In the genomic region with DNA sequence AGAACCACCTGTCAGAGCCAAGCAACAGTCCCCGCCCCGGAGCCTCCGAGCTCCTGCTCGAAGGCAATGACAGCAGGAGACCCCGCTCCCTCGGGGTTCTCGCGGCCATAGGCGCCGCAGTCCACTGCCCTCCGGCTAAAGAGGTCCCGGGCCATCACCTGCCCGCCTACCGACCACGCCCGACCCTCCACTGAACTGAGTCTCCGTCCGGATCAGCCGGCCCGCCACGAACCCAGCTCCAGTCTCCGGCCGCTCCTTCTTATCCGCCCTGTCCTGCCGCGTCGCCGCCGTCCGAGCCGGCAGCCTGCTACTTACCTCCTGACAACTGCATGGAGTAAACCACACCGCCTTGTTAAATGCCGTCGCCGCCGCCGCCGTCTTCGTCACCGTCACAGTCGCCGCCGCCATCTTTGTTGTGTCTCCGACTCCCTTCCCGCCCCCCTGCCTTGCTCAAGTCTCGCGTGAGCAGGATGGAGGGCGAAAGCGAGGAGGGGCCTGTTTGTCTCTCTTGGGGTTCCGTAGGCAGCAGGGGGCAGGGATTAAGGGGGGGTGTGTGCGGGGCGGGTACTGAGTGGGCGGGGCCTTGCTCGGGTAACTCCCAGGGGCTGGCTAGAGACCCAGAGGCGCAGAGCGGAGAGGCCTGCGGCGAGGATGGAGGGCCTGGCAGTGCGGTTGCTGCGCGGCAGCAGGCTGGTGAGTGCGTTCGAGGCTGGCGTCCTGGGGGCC, we compare ENCODE assay signal across 1 cellular context.
TF ChIP-seq lines count a peak whose summit lies in the region.

ACADSB (plus strand) TSS at position 628 of the 726 bp plus-strand sequence; CDS start at position 652, 24 bp downstream.
A gene with protein sequence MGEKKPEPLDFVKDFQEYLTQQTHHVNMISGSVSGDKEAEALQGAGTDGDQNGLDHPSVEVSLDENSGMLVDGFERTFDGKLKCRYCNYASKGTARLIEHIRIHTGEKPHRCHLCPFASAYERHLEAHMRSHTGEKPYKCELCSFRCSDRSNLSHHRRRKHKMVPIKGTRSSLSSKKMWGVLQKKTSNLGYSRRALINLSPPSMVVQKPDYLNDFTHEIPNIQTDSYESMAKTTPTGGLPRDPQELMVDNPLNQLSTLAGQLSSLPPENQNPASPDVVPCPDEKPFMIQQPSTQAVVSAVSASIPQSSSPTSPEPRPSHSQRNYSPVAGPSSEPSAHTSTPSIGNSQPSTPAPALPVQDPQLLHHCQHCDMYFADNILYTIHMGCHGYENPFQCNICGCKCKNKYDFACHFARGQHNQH (minus strand): TSS at position 417 of the 726 bp plus-strand sequence. CDS start 10,170 bp downstream, outside the sequence.

TF ChIP-seq in HepG2, 621 proteins besides CTCF, POLR2A, EP300 and RAD21 (continued from another document and continues in another):
- TF ChIP-seq, protein P1, sequence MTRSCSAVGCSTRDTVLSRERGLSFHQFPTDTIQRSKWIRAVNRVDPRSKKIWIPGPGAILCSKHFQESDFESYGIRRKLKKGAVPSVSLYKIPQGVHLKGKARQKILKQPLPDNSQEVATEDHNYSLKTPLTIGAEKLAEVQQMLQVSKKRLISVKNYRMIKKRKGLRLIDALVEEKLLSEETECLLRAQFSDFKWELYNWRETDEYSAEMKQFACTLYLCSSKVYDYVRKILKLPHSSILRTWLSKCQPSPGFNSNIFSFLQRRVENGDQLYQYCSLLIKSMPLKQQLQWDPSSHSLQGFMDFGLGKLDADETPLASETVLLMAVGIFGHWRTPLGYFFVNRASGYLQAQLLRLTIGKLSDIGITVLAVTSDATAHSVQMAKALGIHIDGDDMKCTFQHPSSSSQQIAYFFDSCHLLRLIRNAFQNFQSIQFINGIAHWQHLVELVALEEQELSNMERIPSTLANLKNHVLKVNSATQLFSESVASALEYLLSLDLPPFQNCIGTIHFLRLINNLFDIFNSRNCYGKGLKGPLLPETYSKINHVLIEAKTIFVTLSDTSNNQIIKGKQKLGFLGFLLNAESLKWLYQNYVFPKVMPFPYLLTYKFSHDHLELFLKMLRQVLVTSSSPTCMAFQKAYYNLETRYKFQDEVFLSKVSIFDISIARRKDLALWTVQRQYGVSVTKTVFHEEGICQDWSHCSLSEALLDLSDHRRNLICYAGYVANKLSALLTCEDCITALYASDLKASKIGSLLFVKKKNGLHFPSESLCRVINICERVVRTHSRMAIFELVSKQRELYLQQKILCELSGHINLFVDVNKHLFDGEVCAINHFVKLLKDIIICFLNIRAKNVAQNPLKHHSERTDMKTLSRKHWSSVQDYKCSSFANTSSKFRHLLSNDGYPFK (CRISPR knock-in tag; IDR thresholded peaks at IDR 0.05; ENCODE audit: borderline replicate concordance): no peak; the same call in none of the 2 replicates
- TF ChIP-seq TEAD3 (CRISPR knock-in tag; optimal IDR thresholded peaks at IDR 0.05; ENCODE audit: borderline replicate concordance) (peak; percentile 30), ZNF563 (CRISPR knock-in tag; IDR thresholded peaks at IDR 0.05) (peak; percentile 67; the same call in 1 of the 2 replicates), ZNF616 (CRISPR knock-in tag; IDR thresholded peaks at IDR 0.05; ENCODE audit: low read depth) (peak; percentile 70; the same call in 1 of the 2 replicates), ZBTB10 (CRISPR knock-in tag; IDR thresholded peaks at IDR 0.05; ENCODE audit: borderline replicate concordance) (no peak), MAFF (IDR thresholded peaks at IDR 0.05; ENCODE audit: low read depth, low read length) (no peak), ELK4 (CRISPR knock-in tag; IDR thresholded peaks at IDR 0.05; ENCODE audit: borderline replicate concordance) (no peak), JDP2 (CRISPR knock-in tag; IDR thresholded peaks at IDR 0.05; ENCODE audit: borderline replicate concordance) (no peak), SP5 (CRISPR knock-in tag; IDR thresholded peaks at IDR 0.05; ENCODE audit: borderline replicate concordance, low read depth) (peak; percentile 63), ZNF354B (CRISPR knock-in tag; IDR thresholded peaks at IDR 0.05) (0 out of 2 replicates have a peak, but pooled peaks have one; percentile 8), ZFX (CRISPR knock-in tag; IDR thresholded peaks at IDR 0.05; ENCODE audit: low read depth) (peak; percentile 93), ZNF879 (CRISPR knock-in tag; IDR thresholded peaks at IDR 0.05) (no peak), ZNF800 (CRISPR knock-in tag; IDR thresholded peaks at IDR 0.05) (peak; percentile 56; the same call in 1 of the 2 replicates), MXI1 (IDR thresholded peaks at IDR 0.05; ENCODE audit: borderline replicate concordance, low read depth, low read length) (peak; percentile 60; the same call in 2 of the 3 replicates), ETS1 (CRISPR knock-in tag; IDR thresholded peaks at IDR 0.05) (no peak), CERS6 (CRISPR knock-in tag; IDR thresholded peaks at IDR 0.05) (no peak), ZNF737 (CRISPR knock-in tag; IDR thresholded peaks at IDR 0.05; ENCODE audit: borderline replicate concordance) (no peak; the same call in 1 of the 2 replicates), ZNF382 (CRISPR knock-in tag; IDR thresholded peaks at IDR 0.05; ENCODE audit: borderline replicate concordance) (no peak), NFRKB (IDR thresholded peaks at IDR 0.05) (peak; percentile 86), ZNF543 (CRISPR knock-in tag; IDR thresholded peaks at IDR 0.05) (peak; percentile 69; the same call in 1 of the 2 replicates)
- TF ChIP-seq, protein P2, sequence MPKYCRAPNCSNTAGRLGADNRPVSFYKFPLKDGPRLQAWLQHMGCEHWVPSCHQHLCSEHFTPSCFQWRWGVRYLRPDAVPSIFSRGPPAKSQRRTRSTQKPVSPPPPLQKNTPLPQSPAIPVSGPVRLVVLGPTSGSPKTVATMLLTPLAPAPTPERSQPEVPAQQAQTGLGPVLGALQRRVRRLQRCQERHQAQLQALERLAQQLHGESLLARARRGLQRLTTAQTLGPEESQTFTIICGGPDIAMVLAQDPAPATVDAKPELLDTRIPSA (CRISPR knock-in tag; IDR thresholded peaks at IDR 0.05; ENCODE audit: borderline replicate concordance): peak; percentile 60
- TF ChIP-seq, protein P3, sequence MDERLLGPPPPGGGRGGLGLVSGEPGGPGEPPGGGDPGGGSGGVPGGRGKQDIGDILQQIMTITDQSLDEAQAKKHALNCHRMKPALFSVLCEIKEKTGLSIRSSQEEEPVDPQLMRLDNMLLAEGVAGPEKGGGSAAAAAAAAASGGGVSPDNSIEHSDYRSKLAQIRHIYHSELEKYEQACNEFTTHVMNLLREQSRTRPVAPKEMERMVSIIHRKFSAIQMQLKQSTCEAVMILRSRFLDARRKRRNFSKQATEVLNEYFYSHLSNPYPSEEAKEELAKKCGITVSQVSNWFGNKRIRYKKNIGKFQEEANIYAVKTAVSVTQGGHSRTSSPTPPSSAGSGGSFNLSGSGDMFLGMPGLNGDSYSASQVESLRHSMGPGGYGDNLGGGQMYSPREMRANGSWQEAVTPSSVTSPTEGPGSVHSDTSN (CRISPR knock-in tag; IDR thresholded peaks at IDR 0.05): no peak
- TF ChIP-seq, protein P4, sequence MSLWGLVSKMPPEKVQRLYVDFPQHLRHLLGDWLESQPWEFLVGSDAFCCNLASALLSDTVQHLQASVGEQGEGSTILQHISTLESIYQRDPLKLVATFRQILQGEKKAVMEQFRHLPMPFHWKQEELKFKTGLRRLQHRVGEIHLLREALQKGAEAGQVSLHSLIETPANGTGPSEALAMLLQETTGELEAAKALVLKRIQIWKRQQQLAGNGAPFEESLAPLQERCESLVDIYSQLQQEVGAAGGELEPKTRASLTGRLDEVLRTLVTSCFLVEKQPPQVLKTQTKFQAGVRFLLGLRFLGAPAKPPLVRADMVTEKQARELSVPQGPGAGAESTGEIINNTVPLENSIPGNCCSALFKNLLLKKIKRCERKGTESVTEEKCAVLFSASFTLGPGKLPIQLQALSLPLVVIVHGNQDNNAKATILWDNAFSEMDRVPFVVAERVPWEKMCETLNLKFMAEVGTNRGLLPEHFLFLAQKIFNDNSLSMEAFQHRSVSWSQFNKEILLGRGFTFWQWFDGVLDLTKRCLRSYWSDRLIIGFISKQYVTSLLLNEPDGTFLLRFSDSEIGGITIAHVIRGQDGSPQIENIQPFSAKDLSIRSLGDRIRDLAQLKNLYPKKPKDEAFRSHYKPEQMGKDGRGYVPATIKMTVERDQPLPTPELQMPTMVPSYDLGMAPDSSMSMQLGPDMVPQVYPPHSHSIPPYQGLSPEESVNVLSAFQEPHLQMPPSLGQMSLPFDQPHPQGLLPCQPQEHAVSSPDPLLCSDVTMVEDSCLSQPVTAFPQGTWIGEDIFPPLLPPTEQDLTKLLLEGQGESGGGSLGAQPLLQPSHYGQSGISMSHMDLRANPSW (CRISPR knock-in tag; IDR thresholded peaks at IDR 0.05; ENCODE audit: borderline replicate concordance): no peak
- TF ChIP-seq, protein P5, sequence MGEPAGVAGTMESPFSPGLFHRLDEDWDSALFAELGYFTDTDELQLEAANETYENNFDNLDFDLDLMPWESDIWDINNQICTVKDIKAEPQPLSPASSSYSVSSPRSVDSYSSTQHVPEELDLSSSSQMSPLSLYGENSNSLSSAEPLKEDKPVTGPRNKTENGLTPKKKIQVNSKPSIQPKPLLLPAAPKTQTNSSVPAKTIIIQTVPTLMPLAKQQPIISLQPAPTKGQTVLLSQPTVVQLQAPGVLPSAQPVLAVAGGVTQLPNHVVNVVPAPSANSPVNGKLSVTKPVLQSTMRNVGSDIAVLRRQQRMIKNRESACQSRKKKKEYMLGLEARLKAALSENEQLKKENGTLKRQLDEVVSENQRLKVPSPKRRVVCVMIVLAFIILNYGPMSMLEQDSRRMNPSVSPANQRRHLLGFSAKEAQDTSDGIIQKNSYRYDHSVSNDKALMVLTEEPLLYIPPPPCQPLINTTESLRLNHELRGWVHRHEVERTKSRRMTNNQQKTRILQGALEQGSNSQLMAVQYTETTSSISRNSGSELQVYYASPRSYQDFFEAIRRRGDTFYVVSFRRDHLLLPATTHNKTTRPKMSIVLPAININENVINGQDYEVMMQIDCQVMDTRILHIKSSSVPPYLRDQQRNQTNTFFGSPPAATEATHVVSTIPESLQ (CRISPR knock-in tag; conservative IDR thresholded peaks at IDR 0.05): 0 out of 2 replicates have a peak, but pooled peaks have one; percentile 86
